ENCODE assay signal across 20 cellular contexts in the genomic region with DNA sequence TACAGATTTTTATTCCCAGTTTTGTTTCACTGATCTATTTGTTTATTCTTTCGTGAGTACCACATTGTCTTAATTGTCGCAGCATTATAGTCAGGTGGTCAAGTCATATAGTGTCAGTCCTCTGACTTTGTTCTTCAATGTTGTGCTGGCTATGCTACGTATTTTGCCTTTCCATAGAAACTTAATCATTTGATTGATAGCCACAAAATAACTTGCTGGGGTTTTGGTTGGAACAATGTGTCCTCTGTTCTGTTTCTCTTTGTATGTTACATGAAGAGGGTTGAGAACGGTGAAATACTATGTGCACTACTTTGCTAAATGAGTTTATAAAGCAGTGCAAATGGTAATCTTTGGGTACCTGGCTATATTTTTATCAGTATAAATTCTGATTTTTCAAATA.
DNase-seq lines count a peak whose midpoint lies in the region; FAIRE-seq and TF ChIP-seq lines count a peak whose summit lies in the region.
"Had no signal": no experiment of that assay in that cellular context is flagged by ENCODE, and none has a peak within 500 bp of the region (broad histone marks: within the 10 kb centered on the region; RNA-seq: fewer than 3 reads in every experiment).

No MANE protein-coding gene starts in this region.

- H3K4me1 Mint-ChIP-seq in neural crest cell, result peaks cover 25% of the 10 kb centered on the region

- H3K4me3 Mint-ChIP-seq in neural crest cell, result peak overlapping the region; percentile 64

- H3K4me3 ChIP-seq in dorsolateral prefrontal cortex, result peak overlapping the region in 24 of 59 donors; percentile 3 to 47 (median 24)

- intact Hi-C loops in dorsolateral prefrontal cortex (cut with DNase I), result loop anchor here (5.0 kb wide), 2 partner anchors 64 to 1034 kb away; partner anchors contain the start of genes FAM98A (in 1 of the 2) and TTC27 (in 1 of the 2)

- no peaks in the 10 kb centered on the region for H3K27me3 Mint-ChIP-seq in neural crest cell (ENCODE audit: low read depth)

- TF ChIP-seq CTCF in dorsolateral prefrontal cortex (IDR thresholded peaks at IDR 0.05 in 54 of 56, conservative IDR thresholded peaks at IDR 0.05 in 2 of 56; ENCODE audit: low read depth in 1 of 56, partially characterized antibody in 56 of 56) (peak in 1 of 56 donors; percentile 10), neural crest cell (conservative IDR thresholded peaks at IDR 0.05) (no peak), GM10266 (IDR thresholded peaks at IDR 0.05; ENCODE audit: control insufficient read depth, insufficient read depth, low read depth, missing control alignments) (no peak)

- H3K9me3 Mint-ChIP-seq in neural crest cell, result peaks cover 5% of the 10 kb centered on the region

- no peaks in the 10 kb centered on the region for H3K27me3 ChIP-seq in dorsolateral prefrontal cortex

- peaks cover 40% of the 10 kb centered on the region for H3K36me3 Mint-ChIP-seq in neural crest cell (ENCODE audit: low read depth)

- in situ Hi-C loops in SK-MEL-5 (cut with HindIII; ENCODE audit: low pct_unique_long_range_greater_than_20kb, low sequenced_read_pairs), result no loop called here

- peak overlapping the region in 57 of 59 donors; percentile 1 to 96 (median 77) for H3K27ac ChIP-seq in dorsolateral prefrontal cortex
- H3K27ac ChIP-seq: C4-2B had no signal

- DNase-seq in SK-MEL-5 (ENCODE audit: low read depth, low spot score) (peak; percentile 93), dorsolateral prefrontal cortex (no peak), neural crest cell (ENCODE audit: low read depth, low spot score) (no peak), urothelium cell line (ENCODE audit: low spot score) (no peak), NCI-H748 treated with DMSO at 0.1 percent for 48 hours (lab: John Stamatoyannopoulos, UW) (no peak), germinal center (ENCODE audit: low spot score) (no peak), GM10266 (ENCODE audit: extremely low spot score) (no peak)
- DNase-seq: Caco-2, DMS153, GDM1, GOT3, IMR-90, NCI-H1417 treated with DMSO at 0.1 percent for 48 hours, NCI-H1930, NCI-H226, NCI-H524 treated with DMSO at 0.1 percent for 48 hours, PC-3, RPMI8226 had no signal

- peak; percentile 63 for FAIRE-seq in urothelium cell line (lab: Jason Lieb, UNC)
- FAIRE-seq: HTR-8/SVneo had no signal

- H3K27ac Mint-ChIP-seq in neural crest cell (ENCODE audit: unreplicated experiment), result peak overlapping the region; percentile 69
